In genomic region chr13:113164492-113164891, GRCh38 we compare ENCODE assay signal across 29 cellular contexts. TPM values are rescaled to one million over a fixed set of nuclear protein-coding genes. Genes with fewer than 3 reads are reported as not detected.
DNase-seq lines count a peak whose midpoint lies in the region; TF ChIP-seq lines count a peak whose summit lies in the region.
"Had no signal": no experiment of that assay in that cellular context is flagged by ENCODE, and none has a peak within 500 bp of the region (broad histone marks: within the 10 kb centered on the region; RNA-seq: fewer than 3 reads in every experiment).

No MANE protein-coding gene starts in this region.

- no peak overlapping the region for H3K27ac Mint-ChIP-seq in T-helper 1 cell treated with Interleukin-12 subunit alpha and Interleukin-12 subunit beta and Interleukin-4 antibody, amounts not matched to agents 30 μg/mL and 1 μg/mL, for 36 hours
- peak overlapping the region; percentile 55 for H3K27ac Mint-ChIP-seq in endodermal cell
- H3K27ac Mint-ChIP-seq: activated naive CD4-positive, alpha-beta T cell treated with anti-CD3 and anti-CD28 coated beads for 36 hours; activated T-cell treated with anti-CD3 and anti-CD28 coated beads, Interleukin-2, amount 50 U/mL, for 72 hours; stimulated activated effector memory CD8-positive, alpha-beta T cell treated with anti-CD3 and anti-CD28 coated beads, Interleukin-12 subunit alpha, Interleukin-12 subunit beta, amount 100 ng/mL, for 72 hours had no signal

- H3K9me3 Mint-ChIP-seq in T-helper 1 cell treated with Interleukin-12 subunit alpha and Interleukin-12 subunit beta and Interleukin-4 antibody, amounts not matched to agents 30 μg/mL and 1 μg/mL, for 36 hours = no peaks in the 10 kb centered on the region
- peaks cover 12% of the 10 kb centered on the region for H3K9me3 Mint-ChIP-seq in endodermal cell

- H3K4me3 ChIP-seq in endodermal cell (ENCODE audit: low read length) = no peak overlapping the region
- H3K4me3 ChIP-seq: left lung, pancreas, right atrium auricular region, spleen had no signal

- no peaks in the 10 kb centered on the region for H3K27me3 ChIP-seq in endodermal cell (ENCODE audit: control insufficient read depth, insufficient read depth, low read length, poor library complexity, severe bottlenecking)
- H3K27me3 ChIP-seq: pancreas, right atrium auricular region had no signal

- H3K36me3 ChIP-seq in KOPT-K1 (ENCODE audit: insufficient read depth, low read length) (peaks cover 18% of the 10 kb centered on the region), endodermal cell (ENCODE audit: control insufficient read depth, insufficient read depth, low read length) (peaks cover 23% of the 10 kb centered on the region)
- H3K36me3 ChIP-seq: right atrium auricular region had no signal

- TF ChIP-seq CTCF in endodermal cell (conservative IDR thresholded peaks at IDR 0.05) = no peak

- H3K4me3 Mint-ChIP-seq in T-helper 1 cell treated with Interleukin-12 subunit alpha and Interleukin-12 subunit beta and Interleukin-4 antibody, amounts not matched to agents 30 μg/mL and 1 μg/mL, for 36 hours = peak overlapping the region; percentile 43
- no peak overlapping the region for H3K4me3 Mint-ChIP-seq in endodermal cell
- H3K4me3 Mint-ChIP-seq: activated naive CD4-positive, alpha-beta T cell treated with anti-CD3 and anti-CD28 coated beads for 36 hours; activated T-cell treated with anti-CD3 and anti-CD28 coated beads, Interleukin-2, amount 50 U/mL, for 72 hours; IgD-negative memory B cell; naive B cell; stimulated activated effector memory CD8-positive, alpha-beta T cell treated with anti-CD3 and anti-CD28 coated beads, Interleukin-12 subunit alpha, Interleukin-12 subunit beta, amount 100 ng/mL, for 72 hours had no signal

- H3K4me1 Mint-ChIP-seq in T-helper 1 cell treated with Interleukin-12 subunit alpha and Interleukin-12 subunit beta and Interleukin-4 antibody, amounts not matched to agents 30 μg/mL and 1 μg/mL, for 36 hours (ENCODE audit: low read depth) = peaks cover 13% of the 10 kb centered on the region
- peaks cover 28% of the 10 kb centered on the region for H3K4me1 Mint-ChIP-seq in endodermal cell

- H3K27me3 Mint-ChIP-seq in T-helper 1 cell treated with Interleukin-12 subunit alpha and Interleukin-12 subunit beta and Interleukin-4 antibody, amounts not matched to agents 30 μg/mL and 1 μg/mL, for 36 hours (ENCODE audit: low read depth) = no peaks in the 10 kb centered on the region
- no peaks in the 10 kb centered on the region for H3K27me3 Mint-ChIP-seq in endodermal cell (ENCODE audit: insufficient read depth)

- H3K9me3 ChIP-seq in KOPT-K1 (ENCODE audit: insufficient read depth, low read length, poor library complexity, severe bottlenecking) = peaks cover 6% of the 10 kb centered on the region
- H3K9me3 ChIP-seq in endodermal cell (ENCODE audit: control insufficient read depth, low read length) = peaks cover 12% of the 10 kb centered on the region
- H3K9me3 ChIP-seq: left lung, pancreas, right atrium auricular region had no signal

- peaks cover 15% of the 10 kb centered on the region for H3K36me3 Mint-ChIP-seq in T-helper 1 cell treated with Interleukin-12 subunit alpha and Interleukin-12 subunit beta and Interleukin-4 antibody, amounts not matched to agents 30 μg/mL and 1 μg/mL, for 36 hours (ENCODE audit: low read depth)
- peaks cover 38% of the 10 kb centered on the region for H3K36me3 Mint-ChIP-seq in endodermal cell (ENCODE audit: low read depth)

- H3K4me1 ChIP-seq in endodermal cell (ENCODE audit: control insufficient read depth, insufficient read depth, low read length) = peaks cover 11% of the 10 kb centered on the region
- H3K4me1 ChIP-seq: left lung, pancreas had no signal

- no peak overlapping the region for H3K9ac ChIP-seq in endodermal cell (ENCODE audit: extremely low read depth, low read length, poor library complexity, severe bottlenecking)

- DNase-seq in T-helper 1 cell = no peak
- peak; percentile 44 for DNase-seq in endodermal cell
- no peak for DNase-seq in NCI-H345 (lab: John Stamatoyannopoulos, UW)
- no peak for DNase-seq in NCI-H2029 treated with DMSO at 0.1 percent for 48 hours (lab: John Stamatoyannopoulos, UW)
- DNase-seq: 8988T; activated naive CD4-positive, alpha-beta T cell treated with anti-CD3 and anti-CD28 coated beads for 36 hours; activated T-cell treated with anti-CD3 and anti-CD28 coated beads, Interleukin-2, amount 50 U/mL, for 72 hours; COR-L47; dermis blood vessel endothelial cell; left lung; naive B cell; NCI-H2081; NCI-H226; NCI-H748 treated with DMSO at 0.1 percent for 48 hours; pancreas; spleen; stimulated activated CD4-positive, alpha-beta T cell treated with anti-CD3 and anti-CD28 coated beads, Interleukin-2, amount 100 ng/mL, for 48 hours; T1000 had no signal

- H3K27ac ChIP-seq in KOPT-K1 (ENCODE audit: low read depth, low read length, poor library complexity, severe bottlenecking) (peak overlapping the region; percentile 7), endodermal cell (ENCODE audit: low read depth, low read length) (no peak overlapping the region)
- H3K27ac ChIP-seq: left lung, pancreas, right atrium auricular region, spleen had no signal

- 91 to 95% methylated on average over 10 to 12 of the region's 12 CpGs for WGBS in endodermal cell (ENCODE audit: insufficient coverage in 1 of 2, insufficient read length in 1 of 2), 2 experiments

RNA-seq across cellular contexts. Expression of gene PROZ, which starts 6.0 kb away (rescaled TPM):
- under 1 TPM; 0.40 to 0.84 TPM for total RNA-seq in endodermal cell
- polyA plus RNA-seq in endodermal cell (2013, experiment 1 of 2) = 0.53 TPM
- polyA plus RNA-seq in endodermal cell (2013, experiment 2 of 2) = not detected
- total RNA-seq: activated naive CD4-positive, alpha-beta T cell treated with anti-CD3 and anti-CD28 coated beads for 36 hours; activated T-cell treated with anti-CD3 and anti-CD28 coated beads, Interleukin-2, amount 50 U/mL, for 72 hours; cardiac septum; fibroblast of lung; H1; left lung; M059J; mesenteric fat pad; pancreas; right atrium auricular region; spleen; ureter had no signal
- polyA plus RNA-seq: fibroblast of lung, H1, IgD-negative memory B cell had no signal

RNA-seq across cellular contexts. Expression of gene F10, which starts 41.9 kb away (rescaled TPM):
- total RNA-seq in endodermal cell = 10 to 100 TPM; 18.7 to 32.4 TPM
- polyA plus RNA-seq in endodermal cell (2013, experiment 1 of 2) = 15.5 TPM
- 18.2 TPM for polyA plus RNA-seq in endodermal cell (2013, experiment 2 of 2)
- total RNA-seq: activated naive CD4-positive, alpha-beta T cell treated with anti-CD3 and anti-CD28 coated beads for 36 hours; activated T-cell treated with anti-CD3 and anti-CD28 coated beads, Interleukin-2, amount 50 U/mL, for 72 hours; dermis blood vessel endothelial cell had no signal
- polyA plus RNA-seq: IgD-negative memory B cell had no signal

RNA-seq across cellular contexts. Expression of gene PCID2, which starts 44.0 kb away (rescaled TPM):
- 10 to 100 TPM; 70.5 to 71.7 TPM for total RNA-seq in endodermal cell
- 55.5 TPM for polyA plus RNA-seq in endodermal cell (2013, experiment 1 of 2)
- 54.2 TPM for polyA plus RNA-seq in endodermal cell (2013, experiment 2 of 2)

RNA-seq across cellular contexts. Expression of gene CUL4A, which starts 44.9 kb away (rescaled TPM):
- total RNA-seq in endodermal cell = 10 to 100 TPM; 92.9 to 99.4 TPM
- polyA plus RNA-seq in endodermal cell (2013, experiment 1 of 2) = 64.6 TPM
- polyA plus RNA-seq in endodermal cell (2013, experiment 2 of 2) = 64.5 TPM

RNA-seq across cellular contexts. Expression of gene F7, which starts 58.9 kb away (rescaled TPM):
- total RNA-seq in endodermal cell = 1 to 10 TPM; 4.7 to 6.4 TPM
- polyA plus RNA-seq in endodermal cell (2013, experiment 1 of 2) = 2.3 TPM
- 1.2 TPM for polyA plus RNA-seq in endodermal cell (2013, experiment 2 of 2)
- total RNA-seq: activated T-cell treated with anti-CD3 and anti-CD28 coated beads, Interleukin-2, amount 50 U/mL, for 72 hours; dermis blood vessel endothelial cell; fibroblast of lung; left lung; M059J; spleen; ureter had no signal
- polyA plus RNA-seq: fibroblast of lung, IgD-negative memory B cell had no signal
